ENCODE assay signal across 31 cellular contexts in the genomic region with DNA sequence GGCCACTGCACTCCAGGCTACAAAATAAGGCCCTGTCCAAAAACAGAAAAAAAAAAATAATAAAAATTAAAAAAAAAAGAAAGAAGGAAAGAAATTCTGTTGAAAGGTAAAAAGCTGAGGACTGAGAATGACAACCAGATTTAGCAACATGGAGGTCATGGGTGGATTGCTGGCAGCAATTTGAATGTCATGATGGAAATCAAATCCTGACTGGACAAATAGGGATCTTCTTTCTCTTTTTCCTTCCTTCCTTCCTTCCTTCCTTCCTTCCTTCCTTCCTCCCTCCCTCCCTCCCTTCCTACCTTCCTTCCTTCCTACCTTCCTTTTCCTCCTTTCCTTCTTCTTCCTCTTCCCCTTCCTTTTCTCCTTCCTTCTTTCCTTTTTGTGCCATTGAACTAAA.
A peak's percentile ranks its signal among the peaks of the same experiment; 100 is the strongest.
DNase-seq lines count a peak whose midpoint lies in the region; ATAC-seq, FAIRE-seq and TF ChIP-seq lines count a peak whose summit lies in the region.
"Had no signal": no experiment of that assay in that cellular context is flagged by ENCODE, and none has a peak within 500 bp of the region (broad histone marks: within the 10 kb centered on the region; RNA-seq: fewer than 3 reads in every experiment).

No MANE protein-coding gene starts in this region.

- no peaks in the 10 kb centered on the region for H3K9me3 ChIP-seq in HepG2 (ENCODE audit: low read length)
- H3K9me3 ChIP-seq in right lobe of liver, result no peaks in the 10 kb centered on the region
- H3K9me3 ChIP-seq in SK-N-MC (ENCODE audit: low read depth, low read length), result no peaks in the 10 kb centered on the region
- H3K9me3 ChIP-seq: A549; BE2C; BLaER1; BLaER1 treated with 17β-estradiol and CSF1 and Interleukin-3, amounts not matched to agents 10 nM and 100 nM; Caco-2 had no signal

- TF ChIP-seq EP300 in HepG2 (IDR thresholded peaks at IDR 0.05; ENCODE audit: low read depth in 2 of 2, low read length in 2 of 2) (no peak), HepG2 (CRISPR knock-in tag; IDR thresholded peaks at IDR 0.05; ENCODE audit: borderline replicate concordance) (no peak)

- H3K4me1 ChIP-seq in HepG2 (ENCODE audit: insufficient read depth, low read length) (no peaks in the 10 kb centered on the region), right lobe of liver (no peaks in the 10 kb centered on the region)
- H3K4me1 ChIP-seq: A549, BLaER1, Caco-2 had no signal

- DNase-seq in HepG2 (ENCODE audit: low spot score), result no peak
- no peak for DNase-seq in right lobe of liver
- no peak for DNase-seq in SK-N-MC (ENCODE audit: low read depth, low spot score)
- DNase-seq in ecto neural progenitor cell (ENCODE audit: low spot score), result no peak
- DNase-seq: 8988T; ACHN; AML-193; BE2C; C1 segment of cervical spinal cord; Caco-2; Calu3; CD4-positive, alpha-beta memory T cell; CD4-positive, alpha-beta T cell; CD4-positive, CD25-positive, alpha-beta regulatory T cell; CD8-positive, alpha-beta memory T cell; CD8-positive, alpha-beta T cell; COR-L47; DMS 273 treated with DMSO at 0.1 percent for 48 hours; DMS153; DMS53; DMS79; DMS79 treated with DMSO at 0.1 percent for 48 hours; DND-41; EL had no signal

- ATAC-seq in HepG2 (no peak), right lobe of liver (no peak)
- ATAC-seq: A549; CD8-positive, alpha-beta T cell had no signal

- no TSS peak for BruUV-seq in HepG2 (replicated peaks; lab: Mats Ljungman, UMichigan)

- POLR2A ChIA-PET in HepG2 (lab: Yijun Ruan, JAX), result no interaction called here

- CTCF ChIA-PET in HepG2 (lab: Yijun Ruan, JAX; ENCODE audit: low intra/inter-chr PET ratio, low total read pairs), result no interaction called here

- H2AFZ ChIP-seq in HepG2 (ENCODE audit: low read length), result no peak overlapping the region

- H4K20me1 ChIP-seq in HepG2 (ENCODE audit: insufficient read depth, low read length), result no peaks in the 10 kb centered on the region
- H4K20me1 ChIP-seq: BLaER1; BLaER1 treated with 17β-estradiol and CSF1 and Interleukin-3, amounts not matched to agents 10 nM and 100 nM had no signal

- intact Hi-C loops in HepG2 (cut with micrococcal nuclease; ENCODE audit: unreplicated experiment) (no loop called here), right lobe of liver (cut with DNase I) (no loop called here)

- H3K27ac ChIP-seq in HepG2 (ENCODE audit: extremely low read length, insufficient read depth, low read length) (no peak overlapping the region), right lobe of liver (no peak overlapping the region), SK-N-MC (0 out of 2 replicates have a peak overlapping the region, but pooled peaks have one; percentile 72)
- H3K27ac ChIP-seq: 22Rv1; A549; BLaER1; BLaER1 treated with 17β-estradiol and CSF1 and Interleukin-3, amounts not matched to agents 10 nM and 100 nM; C4-2B had no signal

- FAIRE-seq in HepG2 (lab: Jason Lieb, UNC), result no peak
- FAIRE-seq: A204.1, D721Med had no signal

- TF ChIP-seq CTCF in HepG2 (CRISPR knock-in tag; IDR thresholded peaks at IDR 0.05) (no peak), right lobe of liver (IDR thresholded peaks at IDR 0.05) (no peak)

- no peaks in the 10 kb centered on the region for H3K79me2 ChIP-seq in HepG2 (ENCODE audit: insufficient read depth, low read length)

- no peak overlapping the region for H3K4me2 ChIP-seq in HepG2 (ENCODE audit: low read depth, low read length)
- H3K4me2 ChIP-seq: A549; BLaER1; BLaER1 treated with 17β-estradiol and CSF1 and Interleukin-3, amounts not matched to agents 10 nM and 100 nM had no signal

- H3K4me3 ChIP-seq in HepG2 (replicated peaks in 1 of 3; ENCODE audit: insufficient read depth in 1 of 3, low read depth in 2 of 3, low read length in 3 of 3) (no peak overlapping the region), right lobe of liver (no peak overlapping the region), SK-N-MC (no peak overlapping the region)
- H3K4me3 ChIP-seq: A549; BLaER1; BLaER1 treated with 17β-estradiol and CSF1 and Interleukin-3, amounts not matched to agents 10 nM and 100 nM had no signal

- no peak for TF ChIP-seq RAD21 in HepG2 (CRISPR knock-in tag; IDR thresholded peaks at IDR 0.05)

- H3K9ac ChIP-seq in HepG2 (ENCODE audit: insufficient read depth, low read depth, low read length), result no peak overlapping the region
- H3K9ac ChIP-seq in SK-N-MC (ENCODE audit: insufficient read length), result no peak overlapping the region
- H3K9ac ChIP-seq: BLaER1; BLaER1 treated with 17β-estradiol and CSF1 and Interleukin-3, amounts not matched to agents 10 nM and 100 nM had no signal

- in situ Hi-C loops in HepG2 (cut with HindIII; ENCODE audit: extremely low pct_ligation_motif_present, low pct_unique_long_range_greater_than_20kb), result no loop called here

- no peaks in the 10 kb centered on the region for H3K27me3 ChIP-seq in HepG2 (ENCODE audit: control insufficient read depth in 1 of 2, insufficient read depth in 2 of 2, low read length in 2 of 2)
- no peaks in the 10 kb centered on the region for H3K27me3 ChIP-seq in right lobe of liver
- H3K27me3 ChIP-seq: BE2C; BLaER1; BLaER1 treated with 17β-estradiol and CSF1 and Interleukin-3, amounts not matched to agents 10 nM and 100 nM had no signal

- TF ChIP-seq POLR2A in HepG2 (IDR thresholded peaks at IDR 0.05; ENCODE audit: insufficient read depth in 1 of 2, low read depth in 2 of 2, low read length in 2 of 2), result no peak
- TF ChIP-seq POLR2A in right lobe of liver (IDR thresholded peaks at IDR 0.05), result no peak

- H3K36me3 ChIP-seq in HepG2 (replicated peaks in 1 of 2; ENCODE audit: control insufficient read depth in 1 of 2, insufficient read depth in 2 of 2, low read length in 2 of 2) (no peaks in the 10 kb centered on the region), right lobe of liver (no peaks in the 10 kb centered on the region), SK-N-MC (ENCODE audit: insufficient read depth, low read length) (no peaks in the 10 kb centered on the region)
- H3K36me3 ChIP-seq: BE2C; BLaER1; BLaER1 treated with 17β-estradiol and CSF1 and Interleukin-3, amounts not matched to agents 10 nM and 100 nM had no signal

TF ChIP-seq in HepG2, 621 proteins besides CTCF, POLR2A, EP300 and RAD21 (continues in another document):
- TF ChIP-seq IRF2 (CRISPR knock-in tag; IDR thresholded peaks at IDR 0.05), result no peak
- TF ChIP-seq ZKSCAN5 (CRISPR knock-in tag; IDR thresholded peaks at IDR 0.05), result no peak
- no peak for TF ChIP-seq ZNF333 (CRISPR knock-in tag; IDR thresholded peaks at IDR 0.05; ENCODE audit: borderline replicate concordance)
- TF ChIP-seq, protein P1, sequence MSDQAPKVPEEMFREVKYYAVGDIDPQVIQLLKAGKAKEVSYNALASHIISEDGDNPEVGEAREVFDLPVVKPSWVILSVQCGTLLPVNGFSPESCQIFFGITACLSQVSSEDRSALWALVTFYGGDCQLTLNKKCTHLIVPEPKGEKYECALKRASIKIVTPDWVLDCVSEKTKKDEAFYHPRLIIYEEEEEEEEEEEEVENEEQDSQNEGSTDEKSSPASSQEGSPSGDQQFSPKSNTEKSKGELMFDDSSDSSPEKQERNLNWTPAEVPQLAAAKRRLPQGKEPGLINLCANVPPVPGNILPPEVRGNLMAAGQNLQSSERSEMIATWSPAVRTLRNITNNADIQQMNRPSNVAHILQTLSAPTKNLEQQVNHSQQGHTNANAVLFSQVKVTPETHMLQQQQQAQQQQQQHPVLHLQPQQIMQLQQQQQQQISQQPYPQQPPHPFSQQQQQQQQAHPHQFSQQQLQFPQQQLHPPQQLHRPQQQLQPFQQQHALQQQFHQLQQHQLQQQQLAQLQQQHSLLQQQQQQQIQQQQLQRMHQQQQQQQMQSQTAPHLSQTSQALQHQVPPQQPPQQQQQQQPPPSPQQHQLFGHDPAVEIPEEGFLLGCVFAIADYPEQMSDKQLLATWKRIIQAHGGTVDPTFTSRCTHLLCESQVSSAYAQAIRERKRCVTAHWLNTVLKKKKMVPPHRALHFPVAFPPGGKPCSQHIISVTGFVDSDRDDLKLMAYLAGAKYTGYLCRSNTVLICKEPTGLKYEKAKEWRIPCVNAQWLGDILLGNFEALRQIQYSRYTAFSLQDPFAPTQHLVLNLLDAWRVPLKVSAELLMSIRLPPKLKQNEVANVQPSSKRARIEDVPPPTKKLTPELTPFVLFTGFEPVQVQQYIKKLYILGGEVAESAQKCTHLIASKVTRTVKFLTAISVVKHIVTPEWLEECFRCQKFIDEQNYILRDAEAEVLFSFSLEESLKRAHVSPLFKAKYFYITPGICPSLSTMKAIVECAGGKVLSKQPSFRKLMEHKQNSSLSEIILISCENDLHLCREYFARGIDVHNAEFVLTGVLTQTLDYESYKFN (CRISPR knock-in tag; conservative IDR thresholded peaks at IDR 0.05), result no peak
- TF ChIP-seq, protein P2, sequence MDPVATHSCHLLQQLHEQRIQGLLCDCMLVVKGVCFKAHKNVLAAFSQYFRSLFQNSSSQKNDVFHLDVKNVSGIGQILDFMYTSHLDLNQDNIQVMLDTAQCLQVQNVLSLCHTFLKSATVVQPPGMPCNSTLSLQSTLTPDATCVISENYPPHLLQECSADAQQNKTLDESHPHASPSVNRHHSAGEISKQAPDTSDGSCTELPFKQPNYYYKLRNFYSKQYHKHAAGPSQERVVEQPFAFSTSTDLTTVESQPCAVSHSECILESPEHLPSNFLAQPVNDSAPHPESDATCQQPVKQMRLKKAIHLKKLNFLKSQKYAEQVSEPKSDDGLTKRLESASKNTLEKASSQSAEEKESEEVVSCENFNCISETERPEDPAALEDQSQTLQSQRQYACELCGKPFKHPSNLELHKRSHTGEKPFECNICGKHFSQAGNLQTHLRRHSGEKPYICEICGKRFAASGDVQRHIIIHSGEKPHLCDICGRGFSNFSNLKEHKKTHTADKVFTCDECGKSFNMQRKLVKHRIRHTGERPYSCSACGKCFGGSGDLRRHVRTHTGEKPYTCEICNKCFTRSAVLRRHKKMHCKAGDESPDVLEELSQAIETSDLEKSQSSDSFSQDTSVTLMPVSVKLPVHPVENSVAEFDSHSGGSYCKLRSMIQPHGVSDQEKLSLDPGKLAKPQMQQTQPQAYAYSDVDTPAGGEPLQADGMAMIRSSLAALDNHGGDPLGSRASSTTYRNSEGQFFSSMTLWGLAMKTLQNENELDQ (CRISPR knock-in tag; IDR thresholded peaks at IDR 0.05; ENCODE audit: borderline replicate concordance), result no peak
- TF ChIP-seq U2AF2 (IDR thresholded peaks at IDR 0.05; ENCODE audit: low read depth, low read length), result 0 out of 2 replicates have a peak, but pooled peaks have one; percentile 66
- TF ChIP-seq ZNF816 (CRISPR knock-in tag; IDR thresholded peaks at IDR 0.05; ENCODE audit: borderline replicate concordance), result no peak
- no peak for TF ChIP-seq ZNF496 (CRISPR knock-in tag; IDR thresholded peaks at IDR 0.05; ENCODE audit: insufficient replicate concordance)
